Comparison of ENCODE assay signal across 9 cellular contexts in the genomic region with DNA sequence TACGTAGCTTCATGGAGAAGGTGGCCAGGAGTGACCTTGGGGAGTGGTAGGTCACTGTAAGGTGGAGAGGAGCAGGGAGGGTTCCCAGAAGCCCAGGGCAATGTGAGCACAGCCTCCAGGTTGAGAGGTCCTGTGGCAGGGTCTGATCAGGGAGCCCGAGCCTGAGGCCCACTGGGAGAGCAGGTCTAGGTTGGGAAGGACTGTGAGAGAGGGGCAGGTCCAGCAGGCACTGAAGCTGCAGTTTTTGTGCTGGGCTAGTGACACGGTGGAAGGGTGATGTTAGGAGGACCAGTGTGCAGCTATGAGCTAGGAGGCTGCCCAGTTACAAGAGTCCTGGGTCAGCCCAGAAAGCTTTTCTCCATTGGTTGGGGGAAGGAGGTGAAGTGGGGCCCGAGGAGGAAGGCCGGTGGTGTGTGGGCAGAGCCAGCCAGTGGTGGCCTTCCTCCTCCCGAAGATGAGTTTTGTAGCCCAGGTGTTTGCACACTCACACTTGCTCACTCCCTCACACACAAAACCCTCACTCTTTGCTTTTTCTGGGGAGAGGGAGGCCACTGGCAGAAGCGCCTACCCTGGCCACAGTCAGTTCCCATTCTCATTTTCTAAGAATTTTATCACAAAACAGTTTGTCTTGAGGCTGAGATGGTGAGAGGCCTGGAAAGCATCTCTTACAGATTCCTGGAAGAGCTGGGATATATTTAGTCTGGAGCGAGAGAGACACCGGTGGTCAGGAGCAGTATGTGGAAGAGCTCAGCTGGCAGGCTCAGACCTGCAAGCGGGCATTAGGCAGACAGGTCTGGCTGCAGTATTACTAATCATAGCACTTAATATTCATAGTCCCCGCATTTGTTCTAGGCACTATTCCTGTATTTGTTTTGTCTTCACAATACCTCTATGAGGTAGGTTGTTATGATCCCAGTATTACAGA. TPM values are rescaled to one million over a fixed set of nuclear protein-coding genes. Genes with fewer than 3 reads are reported as not detected.
DNase-seq lines count a peak whose midpoint lies in the region; ATAC-seq and TF ChIP-seq lines count a peak whose summit lies in the region.
"Had no signal": no experiment of that assay in that cellular context is flagged by ENCODE, and none has a peak within 500 bp of the region (broad histone marks: within the 10 kb centered on the region; RNA-seq: fewer than 3 reads in every experiment).

No MANE protein-coding gene starts in this region.

- H3K27ac ChIP-seq in cardiac muscle cell: peak overlapping the region; percentile 40
- peak overlapping the region in 3 of 8 donors; percentile 71 to 81 (median 74) for H3K27ac ChIP-seq in spleen

- H3K4me3 Mint-ChIP-seq in activated B cell treated with CpG ODN at 0.5 μM for 24 hours: peak overlapping the region; percentile 86

- peak overlapping the region; percentile 81 for H3K27ac Mint-ChIP-seq in activated B cell treated with CpG ODN at 0.5 μM for 24 hours

- H3K4me1 ChIP-seq in cardiac muscle cell (ENCODE audit: low read depth) (peaks cover 12% of the 10 kb centered on the region), spleen (peaks cover 7 to 46% (median 22%) of the 10 kb centered on the region in 6 donors)

- H3K36me3 ChIP-seq in cardiac muscle cell: peaks cover 5% of the 10 kb centered on the region
- H3K36me3 ChIP-seq in spleen: peaks cover 0 to 23% (median 8%) of the 10 kb centered on the region in 6 donors

- no peak for TF ChIP-seq POLR2A in spleen (IDR thresholded peaks at IDR 0.05)

- H3K4me3 ChIP-seq in cardiac muscle cell: peak overlapping the region; percentile 68
- H3K4me3 ChIP-seq in spleen: peak overlapping the region in 3 of 8 donors; percentile 66 to 92 (median 82)

- H3K9me3 Mint-ChIP-seq in activated B cell treated with CpG ODN at 0.5 μM for 24 hours: peaks cover 7% of the 10 kb centered on the region

- POLR2A ChIA-PET in activated B cell treated with CpG ODN at 0.5 μM for 24 hours (lab: Charles Lee): interaction anchor here (1.0 to 1.5 kb wide), 2 partner anchors 55 to 119 kb away, joined by 3 read pairs; no protein-coding TSS in a partner anchor

- H3K4me1 Mint-ChIP-seq in activated B cell treated with CpG ODN at 0.5 μM for 24 hours: peaks cover 17% of the 10 kb centered on the region

- CTCF ChIA-PET in activated B cell treated with CpG ODN at 0.5 μM for 24 hours (lab: Charles Lee): interaction anchor here (0.5 kb wide), 1 partner anchor 1193 kb away, joined by 3 read pairs; no protein-coding TSS in a partner anchor

- intact Hi-C loops in activated B cell treated with CpG ODN at 0.5 μM for 24 hours (cut with micrococcal nuclease): loop anchor here (10.0 kb wide), 4 partner anchors 591 to 1629 kb away; a partner anchor contains a TSS
- intact Hi-C loops in spleen (cut with DNase I; ENCODE audit: low total_unique reads): no loop called here

- no peak for TF ChIP-seq CTCF in activated B cell treated with CpG ODN at 0.5 μM for 24 hours (IDR thresholded peaks at IDR 0.05)
- no peak for TF ChIP-seq CTCF in cardiac muscle cell (IDR thresholded peaks at IDR 0.05; ENCODE audit: low read depth, low read length)
- no peak for TF ChIP-seq CTCF in spleen (IDR thresholded peaks at IDR 0.05 in 8 of 11, conservative IDR thresholded peaks at IDR 0.05 in 3 of 11)

- H3K27me3 ChIP-seq in cardiac muscle cell (no peaks in the 10 kb centered on the region), spleen (replicated peaks in 1 of 7) (no peaks in the 10 kb centered on the region)

- no peaks in the 10 kb centered on the region for H3K27me3 Mint-ChIP-seq in activated B cell treated with CpG ODN at 0.5 μM for 24 hours

- ATAC-seq in activated B cell treated with CpG ODN at 0.5 μM for 24 hours (ENCODE audit: low read depth) (no peak), GM21786 (IDR thresholded peaks at IDR 0.05; ENCODE audit: unreplicated experiment) (no peak)

- DNase-seq in NCI-H2196 (lab: John Stamatoyannopoulos, UW; ENCODE audit: unreplicated experiment): peak; percentile 9
- DNase-seq in NCI-H2196 treated with DMSO at 0.1 percent for 48 hours (lab: John Stamatoyannopoulos, UW; ENCODE audit: unreplicated experiment): no peak
- DNase-seq in activated B cell treated with CpG ODN at 0.5 μM for 24 hours: no peak
- DNase-seq in cardiac muscle cell (ENCODE audit: low read depth in 1 of 2, low spot score in 1 of 2): peak in 1 of 2 donors; percentile 33
- DNase-seq in spleen: peak; percentile 77
- no peak for DNase-seq in SKM-1 (lab: John Stamatoyannopoulos, UW; ENCODE audit: unreplicated experiment)
- DNase-seq in RPMI8226: no peak
- DNase-seq: T-helper 9 cell had no signal

- no peaks in the 10 kb centered on the region for H3K9me3 ChIP-seq in cardiac muscle cell (ENCODE audit: low read depth)
- H3K9me3 ChIP-seq in spleen: peaks cover 0 to 16% (median 9%) of the 10 kb centered on the region in 8 donors

- peaks cover 17% of the 10 kb centered on the region for H3K36me3 Mint-ChIP-seq in activated B cell treated with CpG ODN at 0.5 μM for 24 hours (ENCODE audit: low read depth)

- 76 to 86% (median 84%) methylated on average over 11 of the region's 11 CpGs for WGBS in spleen, 5 donors

RNA-seq across cellular contexts. Expression of a gene that starts 57.1 kb away (rescaled TPM):
- total RNA-seq in activated B cell treated with CpG ODN at 0.5 μM for 24 hours (0.20 and 0.32 TPM in 2 replicates), cardiac muscle cell (19.9 and 33.7 TPM in 2 replicates), spleen (10 to 100 TPM; 25.5 to 48.5 (median 37.6) TPM)
- polyA plus RNA-seq in cardiac muscle cell (27.7 and 34.1 TPM in 2 replicates), spleen (10 to 100 TPM in 2 of 3 donors, 1 to 10 TPM in 1; 6.0 to 15.2 (median 12.8) TPM)

Comparison
In these comparisons a context has a peak if more than half of its experiments do, and no peak if none do; other contexts are left out.
1. DNase-seq: peak in NCI-H2196 (single experiment) and spleen (single experiment); none in NCI-H2196 treated with DMSO at 0.1 percent for 48 hours (single experiment), activated B cell treated with CpG ODN at 0.5 μM for 24 hours (single experiment), SKM-1 (single experiment) and RPMI8226 (single experiment).
2. RNA of a gene that starts 57.1 kb away (total RNA-seq): 25.5 to 48.5 TPM in spleen and 19.9 to 33.7 TPM in cardiac muscle cell; 0.20 to 0.32 TPM in activated B cell treated with CpG ODN at 0.5 μM for 24 hours; every median in the first group is over 10 times any median in the second.